Comparison of ENCODE assay signal across 13 cellular contexts in the genomic region with DNA sequence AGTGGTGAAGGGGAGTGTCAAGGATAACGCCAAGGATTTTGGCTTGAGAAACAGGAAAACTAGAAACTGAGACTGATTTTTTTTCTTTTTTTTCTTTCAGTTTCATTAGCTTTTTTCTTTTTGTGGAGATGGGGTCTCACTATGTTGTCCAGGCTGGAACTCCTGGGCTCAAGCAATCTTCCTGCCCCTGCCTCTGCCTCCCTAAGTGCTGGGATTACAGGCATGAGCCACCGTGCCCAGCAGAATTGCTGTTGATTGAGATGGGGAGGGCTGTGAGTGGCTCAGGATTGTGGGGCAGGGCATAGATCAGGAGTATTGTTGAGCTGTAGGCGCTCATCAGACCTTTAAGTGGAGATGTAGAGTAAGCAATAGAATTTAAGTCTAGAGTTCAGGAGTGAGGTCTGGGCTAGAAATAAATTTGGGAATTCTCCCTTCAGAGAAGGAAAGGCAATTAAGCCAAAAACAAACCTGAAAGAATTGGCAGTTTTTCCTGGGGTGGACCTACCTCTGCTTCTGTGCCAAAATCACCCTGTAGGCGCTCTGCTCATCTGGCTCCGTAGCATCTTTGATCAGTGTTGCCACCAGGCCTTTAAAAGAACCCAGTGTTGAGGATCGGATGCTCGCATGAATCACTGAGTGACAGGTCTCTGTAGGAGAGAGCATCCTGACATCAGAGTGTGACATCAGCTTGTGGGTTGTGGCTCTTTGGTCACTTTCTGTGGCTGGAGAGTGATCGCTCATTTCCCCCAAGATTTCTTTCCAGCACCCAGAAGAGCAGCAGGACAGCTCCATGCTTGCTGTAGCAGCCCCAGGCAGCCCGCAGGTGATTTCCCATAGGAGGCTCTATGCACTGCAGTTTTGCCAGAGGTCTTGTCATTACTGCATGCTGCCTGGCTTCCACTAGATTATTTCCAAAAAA. TPM values are rescaled to one million over a fixed set of nuclear protein-coding genes. Genes with fewer than 3 reads are reported as not detected.
DNase-seq lines count a peak whose midpoint lies in the region; ATAC-seq and TF ChIP-seq lines count a peak whose summit lies in the region.
"Had no signal": no experiment of that assay in that cellular context is flagged by ENCODE, and none has a peak within 500 bp of the region (broad histone marks: within the 10 kb centered on the region; RNA-seq: fewer than 3 reads in every experiment).

No MANE protein-coding gene starts in this region.

- H3K9me3 ChIP-seq in adrenal gland (replicated peaks in 1 of 3) = no peaks in the 10 kb centered on the region
- H3K9me3 ChIP-seq: Peyer's patch, psoas muscle had no signal

- TF ChIP-seq CTCF in GM10248 (IDR thresholded peaks at IDR 0.05; ENCODE audit: control extremely low read depth, extremely low read depth, low read depth, missing control alignments) = no peak
- TF ChIP-seq CTCF in adrenal gland (IDR thresholded peaks at IDR 0.05) = no peak

- H3K4me1 Mint-ChIP-seq in activated T-cell treated with anti-CD3 and anti-CD28 coated beads, Interleukin-2, amount 50 U/mL, for 24 hours (ENCODE audit: low read depth) = peaks cover 17% of the 10 kb centered on the region
- H3K4me1 Mint-ChIP-seq in natural killer cell treated with Interleukin-12 subunit alpha and Interleukin-12 subunit beta and Interleukin-15 and Interleukin-18, amount 100 ng/mL, for 72 hours (ENCODE audit: low read depth in 2 of 2) = peaks cover 29 to 30% of the 10 kb centered on the region in 2 donors

- intact Hi-C loops in adrenal gland (cut with DNase I) = no loop called here

- DNase-seq in GM10248 (ENCODE audit: extremely low spot score) (peak; percentile 19), DMS79 (lab: John Stamatoyannopoulos, UW) (no peak), adrenal gland (no peak)
- peak; percentile 31 for DNase-seq in activated T-cell treated with anti-CD3 and anti-CD28 coated beads, Interleukin-2, amount 50 U/mL, for 24 hours
- no peak for DNase-seq in natural killer cell treated with Interleukin-12 subunit alpha and Interleukin-12 subunit beta and Interleukin-15 and Interleukin-18, amount 100 ng/mL, for 72 hours (ENCODE audit: low spot score)
- DNase-seq: DMS79 treated with DMSO at 0.1 percent for 48 hours, NCI-H1092 treated with DMSO at 0.1 percent for 48 hours, Peyer's patch, psoas muscle had no signal

- H3K9me3 Mint-ChIP-seq in activated T-cell treated with anti-CD3 and anti-CD28 coated beads, Interleukin-2, amount 50 U/mL, for 24 hours = no peaks in the 10 kb centered on the region
- no peaks in the 10 kb centered on the region for H3K9me3 Mint-ChIP-seq in natural killer cell treated with Interleukin-12 subunit alpha and Interleukin-12 subunit beta and Interleukin-15 and Interleukin-18, amount 100 ng/mL, for 72 hours

- H3K27me3 Mint-ChIP-seq in activated T-cell treated with anti-CD3 and anti-CD28 coated beads, Interleukin-2, amount 50 U/mL, for 24 hours = no peaks in the 10 kb centered on the region
- H3K27me3 Mint-ChIP-seq in natural killer cell treated with Interleukin-12 subunit alpha and Interleukin-12 subunit beta and Interleukin-15 and Interleukin-18, amount 100 ng/mL, for 72 hours = peaks cover 0 to 3% of the 10 kb centered on the region in 2 donors

- no peaks in the 10 kb centered on the region for H3K4me1 ChIP-seq in adrenal gland (replicated peaks in 1 of 2)
- H3K4me1 ChIP-seq: psoas muscle had no signal

- TF ChIP-seq POLR2A in adrenal gland (IDR thresholded peaks at IDR 0.05) = no peak

- no peak overlapping the region for H3K4me3 Mint-ChIP-seq in activated T-cell treated with anti-CD3 and anti-CD28 coated beads, Interleukin-2, amount 50 U/mL, for 24 hours
- peak overlapping the region; percentile 6 for H3K4me3 Mint-ChIP-seq in natural killer cell treated with Interleukin-12 subunit alpha and Interleukin-12 subunit beta and Interleukin-15 and Interleukin-18, amount 100 ng/mL, for 72 hours

- CTCF ChIA-PET in GM10248 (lab: Yijun Ruan, JAX) = no interaction called here

- H3K27ac ChIP-seq in adrenal gland = no peak overlapping the region
- H3K27ac ChIP-seq: psoas muscle had no signal

- no peaks in the 10 kb centered on the region for H3K27me3 ChIP-seq in adrenal gland
- H3K27me3 ChIP-seq: dorsolateral prefrontal cortex, Peyer's patch had no signal

- H3K4me3 ChIP-seq in adrenal gland = no peak overlapping the region
- H3K4me3 ChIP-seq: dorsolateral prefrontal cortex, Peyer's patch, psoas muscle had no signal

- H3K36me3 ChIP-seq in adrenal gland (replicated peaks in 1 of 2) = no peaks in the 10 kb centered on the region
- H3K36me3 ChIP-seq: Peyer's patch had no signal

- H3K36me3 Mint-ChIP-seq in activated T-cell treated with anti-CD3 and anti-CD28 coated beads, Interleukin-2, amount 50 U/mL, for 24 hours (ENCODE audit: low read depth) = no peaks in the 10 kb centered on the region
- H3K36me3 Mint-ChIP-seq in natural killer cell treated with Interleukin-12 subunit alpha and Interleukin-12 subunit beta and Interleukin-15 and Interleukin-18, amount 100 ng/mL, for 72 hours = no peaks in the 10 kb centered on the region

- POLR2A ChIA-PET in GM10248 (lab: Yijun Ruan, JAX) = no interaction called here

- WGBS in adrenal gland, 4 donors = 83 to 90% (median 85%) methylated on average over 9 of the region's 9 CpGs

- ATAC-seq in HG02588 (IDR thresholded peaks at IDR 0.05; ENCODE audit: unreplicated experiment) (peak; percentile 49), HG03520 (IDR thresholded peaks at IDR 0.05; ENCODE audit: unreplicated experiment) (no peak), GM21723 (IDR thresholded peaks at IDR 0.05; ENCODE audit: unreplicated experiment) (no peak)
- ATAC-seq in natural killer cell treated with Interleukin-12 subunit alpha and Interleukin-12 subunit beta and Interleukin-15 and Interleukin-18, amount 100 ng/mL, for 72 hours = peak; percentile 92 to 93
- ATAC-seq: psoas muscle had no signal

- H3K27ac Mint-ChIP-seq in activated T-cell treated with anti-CD3 and anti-CD28 coated beads, Interleukin-2, amount 50 U/mL, for 24 hours = peak overlapping the region; percentile 63
- peak overlapping the region in 1 of 2 donors; percentile 53 for H3K27ac Mint-ChIP-seq in natural killer cell treated with Interleukin-12 subunit alpha and Interleukin-12 subunit beta and Interleukin-15 and Interleukin-18, amount 100 ng/mL, for 72 hours

RNA-seq across cellular contexts. Expression of a gene that starts 15.8 kb away (rescaled TPM):
- 1 to 10 TPM; 4.5 to 10.0 TPM for total RNA-seq in natural killer cell treated with Interleukin-12 subunit alpha and Interleukin-12 subunit beta and Interleukin-15 and Interleukin-18, amount 100 ng/mL, for 72 hours
- 1 to 10 TPM; 2.1 to 9.9 (median 5.6) TPM for total RNA-seq in adrenal gland
- 1 to 10 TPM; 1.9 to 6.6 (median 2.1) TPM for polyA plus RNA-seq in adrenal gland

Comparison
In these comparisons a context has a peak if more than half of its experiments do, and no peak if none do; other contexts are left out.
1. DNase-seq: peak in GM10248 (single experiment) and activated T-cell treated with anti-CD3 and anti-CD28 coated beads, Interleukin-2, amount 50 U/mL, for 24 hours (single experiment); none in natural killer cell treated with Interleukin-12 subunit alpha and Interleukin-12 subunit beta and Interleukin-15 and Interleukin-18, amount 100 ng/mL, for 72 hours (single experiment), DMS79 (single experiment) and adrenal gland (0 of 7).
2. ATAC-seq: peak in HG02588 (single experiment) and natural killer cell treated with Interleukin-12 subunit alpha and Interleukin-12 subunit beta and Interleukin-15 and Interleukin-18, amount 100 ng/mL, for 72 hours (2 of 2); none in HG03520 (single experiment) and GM21723 (single experiment).